In genomic region chr11:4118107-4118506, GRCh38 we compare ENCODE assay signal across 19 cellular contexts. TPM values are rescaled to one million over a fixed set of nuclear protein-coding genes. Genes with fewer than 3 reads are reported as not detected.
DNase-seq lines count a peak whose midpoint lies in the region; ATAC-seq and TF ChIP-seq lines count a peak whose summit lies in the region.
"Had no signal": no experiment of that assay in that cellular context is flagged by ENCODE, and none has a peak within 500 bp of the region (broad histone marks: within the 10 kb centered on the region; RNA-seq: fewer than 3 reads in every experiment).

No MANE protein-coding gene starts in this region.

- H3K27ac ChIP-seq in uterus: no peak overlapping the region
- H3K27ac ChIP-seq: epithelial cell of prostate, ovary had no signal

- H3K27me3 ChIP-seq in uterus: no peaks in the 10 kb centered on the region
- H3K27me3 ChIP-seq: ovary had no signal

- peak in 1 of 2 donors; percentile 27 for ATAC-seq in natural killer cell treated with Interleukin-12 subunit alpha and Interleukin-12 subunit beta and Interleukin-15 and Interleukin-18, amount 100 ng/mL, for 72 hours
- ATAC-seq in natural killer cell (no peak), HG03196 (IDR thresholded peaks at IDR 0.05; ENCODE audit: unreplicated experiment) (no peak)
- ATAC-seq: activated T-cell treated with anti-CD3 and anti-CD28 coated beads, Interleukin-2, amount 50 U/mL, for 4 hours; left cardiac atrium had no signal

- H3K4me3 ChIP-seq in fibroblast of the aortic adventitia (ENCODE audit: low read depth, low read length) (no peak overlapping the region), uterus (no peak overlapping the region)
- H3K4me3 ChIP-seq: ovary had no signal

- H3K4me3 Mint-ChIP-seq in natural killer cell treated with Interleukin-12 subunit alpha and Interleukin-12 subunit beta and Interleukin-15 and Interleukin-18, amount 100 ng/mL, for 72 hours: no peak overlapping the region
- H3K4me3 Mint-ChIP-seq in natural killer cell: no peak overlapping the region
- H3K4me3 Mint-ChIP-seq: activated T-cell treated with anti-CD3 and anti-CD28 coated beads, Interleukin-2, amount 50 U/mL, for 4 hours; T-helper 2 cell treated with Interferon-gamma antibody and Interleukin-4, amounts not matched to agents 5 μg/mL and 100 μg/mL, for 36 hours had no signal

- H3K36me3 ChIP-seq in uterus: no peaks in the 10 kb centered on the region
- H3K36me3 ChIP-seq: ovary had no signal

- no peaks in the 10 kb centered on the region for H3K9me3 ChIP-seq in uterus
- H3K9me3 ChIP-seq: ovary had no signal

- TF ChIP-seq CTCF in natural killer cell (IDR thresholded peaks at IDR 0.05) (no peak), fibroblast of the aortic adventitia (IDR thresholded peaks at IDR 0.05; ENCODE audit: insufficient read depth, low read length) (no peak), uterus (IDR thresholded peaks at IDR 0.05) (no peak)

- peak overlapping the region; percentile 26 to 49 for H3K27ac Mint-ChIP-seq in natural killer cell treated with Interleukin-12 subunit alpha and Interleukin-12 subunit beta and Interleukin-15 and Interleukin-18, amount 100 ng/mL, for 72 hours
- no peak overlapping the region for H3K27ac Mint-ChIP-seq in natural killer cell
- H3K27ac Mint-ChIP-seq: T-helper 2 cell treated with Interferon-gamma antibody and Interleukin-4, amounts not matched to agents 5 μg/mL and 100 μg/mL, for 36 hours had no signal

- peaks cover 10% of the 10 kb centered on the region in 2 donors for H3K4me1 Mint-ChIP-seq in natural killer cell treated with Interleukin-12 subunit alpha and Interleukin-12 subunit beta and Interleukin-15 and Interleukin-18, amount 100 ng/mL, for 72 hours (ENCODE audit: low read depth in 2 of 2)
- peaks cover 0 to 4% of the 10 kb centered on the region in 2 donors for H3K4me1 Mint-ChIP-seq in natural killer cell

- no peaks in the 10 kb centered on the region for H3K9me3 Mint-ChIP-seq in natural killer cell treated with Interleukin-12 subunit alpha and Interleukin-12 subunit beta and Interleukin-15 and Interleukin-18, amount 100 ng/mL, for 72 hours
- no peaks in the 10 kb centered on the region for H3K9me3 Mint-ChIP-seq in natural killer cell
- H3K9me3 Mint-ChIP-seq: activated T-cell treated with anti-CD3 and anti-CD28 coated beads, Interleukin-2, amount 50 U/mL, for 4 hours; T-helper 2 cell treated with Interferon-gamma antibody and Interleukin-4, amounts not matched to agents 5 μg/mL and 100 μg/mL, for 36 hours had no signal

- H3K36me3 Mint-ChIP-seq in natural killer cell treated with Interleukin-12 subunit alpha and Interleukin-12 subunit beta and Interleukin-15 and Interleukin-18, amount 100 ng/mL, for 72 hours: peaks cover 22% of the 10 kb centered on the region
- peaks cover 14% of the 10 kb centered on the region for H3K36me3 Mint-ChIP-seq in natural killer cell

- intact Hi-C loops in natural killer cell (cut with micrococcal nuclease) (no loop called here), uterus (cut with DNase I; ENCODE audit: low total_unique reads) (no loop called here)

- TF ChIP-seq POLR2A in uterus (IDR thresholded peaks at IDR 0.05): no peak

- no peaks in the 10 kb centered on the region for H3K27me3 Mint-ChIP-seq in natural killer cell treated with Interleukin-12 subunit alpha and Interleukin-12 subunit beta and Interleukin-15 and Interleukin-18, amount 100 ng/mL, for 72 hours
- H3K27me3 Mint-ChIP-seq in natural killer cell (ENCODE audit: low read depth in 2 of 2): no peaks in the 10 kb centered on the region

- no peaks in the 10 kb centered on the region for H3K4me1 ChIP-seq in uterus

- DNase-seq in natural killer cell treated with Interleukin-12 subunit alpha and Interleukin-12 subunit beta and Interleukin-15 and Interleukin-18, amount 100 ng/mL, for 72 hours (ENCODE audit: low spot score): no peak
- DNase-seq in natural killer cell (no peak), amniotic stem cell (lab: John Stamatoyannopoulos, UW) (peak; percentile 25), fibroblast of the aortic adventitia (ENCODE audit: low read depth) (peak; percentile 57), uterus (no peak), T-helper 1 cell (no peak), T1000 (lab: John Stamatoyannopoulos, UW) (no peak)
- DNase-seq: activated CD4-positive, alpha-beta T cell treated with anti-CD3 and anti-CD28 coated beads for 1 hour; activated T-cell treated with anti-CD3 and anti-CD28 coated beads, Interleukin-2, amount 50 U/mL, for 4 hours; hippocampal formation; left cardiac atrium; NCI-H187; NCI-H446; ovary; SHP77; stimulated activated CD4-positive, alpha-beta T cell treated with anti-CD3 and anti-CD28 coated beads, Interleukin-4, amount 100 ng/mL, for 4 hours had no signal

RNA-seq across cellular contexts. Expression of gene RRM1, which starts 23.5 kb away (rescaled TPM):
- 100 to 1,000 TPM; 109 to 181 TPM for total RNA-seq in natural killer cell treated with Interleukin-12 subunit alpha and Interleukin-12 subunit beta and Interleukin-15 and Interleukin-18, amount 100 ng/mL, for 72 hours
- total RNA-seq in natural killer cell: 10 to 100 TPM; 17.0 to 37.6 (median 24.4) TPM
- total RNA-seq in fibroblast of the aortic adventitia (ENCODE audit: low replicate concordance): 71.1 and 158 TPM in 2 replicates
- total RNA-seq in uterus: 100 to 1,000 TPM in 1 of 4 donors, 10 to 100 TPM in 3; 32.5 to 234 (median 59.5) TPM

Comparison
In these comparisons a context has a peak if more than half of its experiments do, and no peak if none do; other contexts are left out.
1. H3K27ac Mint-ChIP-seq: peak in natural killer cell treated with Interleukin-12 subunit alpha and Interleukin-12 subunit beta and Interleukin-15 and Interleukin-18, amount 100 ng/mL, for 72 hours (2 of 2); none in natural killer cell (0 of 2).
2. DNase-seq: peak in amniotic stem cell (single experiment) and fibroblast of the aortic adventitia (single experiment); none in natural killer cell treated with Interleukin-12 subunit alpha and Interleukin-12 subunit beta and Interleukin-15 and Interleukin-18, amount 100 ng/mL, for 72 hours (single experiment), natural killer cell (single experiment), uterus (0 of 2), T-helper 1 cell (0 of 5) and T1000 (single experiment).